Comparison of ENCODE assay signal across 1 cellular context in the genomic region with DNA sequence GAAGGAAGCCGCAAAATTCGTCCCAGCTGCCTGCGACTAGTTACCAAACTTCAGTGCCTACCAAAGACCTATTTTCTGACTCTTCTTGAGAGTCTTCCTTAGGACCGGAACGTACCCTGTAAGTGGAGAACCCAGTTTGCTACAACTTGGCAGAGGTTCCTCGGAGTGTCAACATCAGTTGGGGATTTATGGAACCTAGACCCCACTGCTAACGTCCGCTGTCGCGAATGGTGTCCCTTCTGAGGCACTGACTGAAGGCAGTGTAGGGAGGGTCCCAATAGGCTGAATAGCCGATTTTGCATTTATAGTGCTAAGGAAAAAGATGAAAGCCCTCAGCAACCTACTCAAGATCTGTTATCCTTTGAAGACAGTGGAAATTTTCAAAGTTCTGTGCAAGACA.
TF ChIP-seq lines count a peak whose summit lies in the region.

No MANE protein-coding gene starts in this region.

TF ChIP-seq in H1, 55 proteins besides CTCF, POLR2A, EP300 and RAD21 (continued from another document):
- TF ChIP-seq USF2 (IDR thresholded peaks at IDR 0.05; ENCODE audit: low read length) (no peak), SIRT6 (IDR thresholded peaks at IDR 0.05; ENCODE audit: low read length) (no peak), SIN3A (conservative IDR thresholded peaks at IDR 0.05 in 1 of 2, IDR thresholded peaks at IDR 0.05 in 1 of 2; ENCODE audit: low read depth in 1 of 2, low read length in 2 of 2) (no peak), SP1 (IDR thresholded peaks at IDR 0.05; ENCODE audit: low read depth, low read length) (no peak), FOSL1 (IDR thresholded peaks at IDR 0.05; ENCODE audit: insufficient read depth, low read depth, low read length) (no peak), NANOG (IDR thresholded peaks at IDR 0.05; ENCODE audit: insufficient read depth, low read depth, low read length, poor library complexity, severe bottlenecking) (no peak), KDM4A (IDR thresholded peaks at IDR 0.05; ENCODE audit: low read depth, low read length, severe bottlenecking) (no peak), TCF12 (IDR thresholded peaks at IDR 0.05; ENCODE audit: low read depth, low read length) (no peak), KDM5A (IDR thresholded peaks at IDR 0.05; ENCODE audit: low read length) (no peak), TAF1 (IDR thresholded peaks at IDR 0.05; ENCODE audit: low read depth, low read length) (no peak), BCL11A (IDR thresholded peaks at IDR 0.05; ENCODE audit: low read depth in 2 of 2, low read length in 2 of 2) (no peak)
